12 cellular contexts compared by ENCODE assay signal in the genomic region with DNA sequence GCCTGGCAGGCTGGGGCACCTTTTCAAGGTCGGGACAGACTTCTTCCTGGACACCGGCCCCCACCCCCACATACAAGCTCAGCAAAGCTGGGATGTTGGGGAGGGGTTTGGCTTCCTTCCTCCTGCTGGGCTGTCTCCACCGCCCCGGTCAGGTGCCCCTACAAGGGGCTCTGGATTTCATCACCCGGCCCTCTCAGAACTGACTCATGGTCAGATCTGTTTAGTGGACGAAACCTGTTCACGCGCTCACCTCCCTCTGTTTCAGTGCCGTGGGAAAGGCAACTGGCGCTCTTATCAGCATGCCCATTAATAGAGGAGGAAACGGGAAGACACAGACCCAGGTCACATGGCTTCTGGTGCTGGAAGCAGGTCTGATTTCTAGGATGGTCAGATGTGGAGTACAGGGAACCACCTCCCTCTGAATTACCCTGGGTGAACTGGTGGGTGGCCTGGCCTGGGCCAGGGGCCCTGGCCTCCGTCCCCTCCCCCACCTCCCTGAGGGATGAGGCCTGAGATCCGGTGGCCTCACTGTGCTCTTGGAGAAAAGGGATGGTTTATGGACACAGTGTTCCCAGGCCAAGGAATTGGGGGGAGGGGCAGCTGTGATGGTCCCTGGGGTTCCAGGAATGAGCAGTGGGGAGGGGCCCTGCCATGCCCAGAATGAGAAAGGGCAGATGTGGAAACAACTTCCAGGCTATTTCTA.
DNase-seq lines count a peak whose midpoint lies in the region; TF ChIP-seq lines count a peak whose summit lies in the region.
"Had no signal": no experiment of that assay in that cellular context is flagged by ENCODE, and none has a peak within 500 bp of the region (broad histone marks: within the 10 kb centered on the region; RNA-seq: fewer than 3 reads in every experiment).

No MANE protein-coding gene starts in this region.

- H3K36me3 ChIP-seq in BE2C (peaks cover 14% of the 10 kb centered on the region), iPS-18a (ENCODE audit: control insufficient read depth, low read depth, low read length) (peaks cover 3% of the 10 kb centered on the region), trophoblast cell (ENCODE audit: control insufficient read depth in 1 of 2, insufficient read depth in 2 of 2, low read length in 2 of 2) (peaks cover 36 to 40% of the 10 kb centered on the region in 2 experiments)
- H3K36me3 ChIP-seq: colonic mucosa had no signal

- no CpG with 5 or more reads among the region's 13 CpGs for WGBS in trophoblast cell (ENCODE audit: extremely low coverage, insufficient coverage, insufficient read length)

- peak overlapping the region; percentile 65 for H3K18ac ChIP-seq in trophoblast cell (ENCODE audit: low read length)

- no peak overlapping the region for H3K23ac ChIP-seq in trophoblast cell (ENCODE audit: low read length)

- no peak overlapping the region for H2AK5ac ChIP-seq in trophoblast cell (ENCODE audit: low read length)

- peaks cover 5% of the 10 kb centered on the region for H3K79me2 ChIP-seq in trophoblast cell (ENCODE audit: control insufficient read depth, insufficient read depth, low read length, poor library complexity)

- peak overlapping the region; percentile 80 for H4K91ac ChIP-seq in trophoblast cell (ENCODE audit: low read depth, low read length)

- H2BK12ac ChIP-seq in trophoblast cell (ENCODE audit: low read length): peak overlapping the region; percentile 72

- no peak overlapping the region for H3K4ac ChIP-seq in trophoblast cell (ENCODE audit: low read depth, low read length)

- H3K27me3 ChIP-seq in BE2C (no peaks in the 10 kb centered on the region), iPS-18a (ENCODE audit: control insufficient read depth, insufficient read depth, low read length) (no peaks in the 10 kb centered on the region), trophoblast cell (ENCODE audit: insufficient read depth, low read length) (no peaks in the 10 kb centered on the region)
- H3K27me3 ChIP-seq: colonic mucosa had no signal

- TF ChIP-seq CTCF in BE2C (IDR thresholded peaks at IDR 0.05; ENCODE audit: low read depth, low read length): no peak

- peak overlapping the region; percentile 82 for H2BK120ac ChIP-seq in trophoblast cell (ENCODE audit: insufficient read depth, low read length, poor library complexity)

- peak overlapping the region; percentile 53 for H3K4me2 ChIP-seq in trophoblast cell (ENCODE audit: low read length)
- H3K4me2 ChIP-seq: PC-9 had no signal

- peak overlapping the region; percentile 11 for H3K9ac ChIP-seq in iPS-18a (ENCODE audit: low read length)
- no peak overlapping the region for H3K9ac ChIP-seq in trophoblast cell (ENCODE audit: low read length)

- no peaks in the 10 kb centered on the region for H3K9me3 ChIP-seq in BE2C
- no peaks in the 10 kb centered on the region for H3K9me3 ChIP-seq in iPS-18a (ENCODE audit: control insufficient read depth, low read depth, low read length)
- H3K9me3 ChIP-seq in trophoblast cell (ENCODE audit: insufficient read depth, low read depth, low read length): peaks cover 6% of the 10 kb centered on the region
- H3K9me3 ChIP-seq: colonic mucosa had no signal

- peak overlapping the region; percentile 73 for H4K8ac ChIP-seq in trophoblast cell (ENCODE audit: low read depth, low read length)

- H3K27ac ChIP-seq in caudate nucleus (ENCODE audit: low read depth, low read length): peak overlapping the region; percentile 60
- H3K27ac ChIP-seq in iPS-18a (ENCODE audit: low read length): no peak overlapping the region
- peak overlapping the region; percentile 82 for H3K27ac ChIP-seq in trophoblast cell (ENCODE audit: low read depth, low read length)
- H3K27ac ChIP-seq: colonic mucosa, PC-9 had no signal

- DNase-seq in BE2C (peak; percentile 92), caudate nucleus (lab: John Stamatoyannopoulos, UW) (peak in 1 of 61 donors; percentile 71), trophoblast cell (no peak), T-helper 9 cell (no peak), NCI-H748 (lab: John Stamatoyannopoulos, UW; ENCODE audit: unreplicated experiment) (no peak), NCI-H526 treated with DMSO at 0.1 percent for 48 hours (lab: John Stamatoyannopoulos, UW) (no peak), Ammon's horn (ENCODE audit: low spot score) (no peak)
- DNase-seq: activated CD4-positive, alpha-beta T cell treated with anti-CD3 and anti-CD28 coated beads, Interleukin-2, amount 10 ng/mL, durations not matched to agents 7 days and 5 days; colonic mucosa; naive B cell; PC-9 had no signal

- H3K79me1 ChIP-seq in trophoblast cell (ENCODE audit: low read length): peaks cover 38% of the 10 kb centered on the region

- no peak overlapping the region for H2AFZ ChIP-seq in trophoblast cell (ENCODE audit: insufficient read depth, low read length, poor library complexity)
- H2AFZ ChIP-seq: PC-9 had no signal

- no peak overlapping the region for H4K12ac ChIP-seq in trophoblast cell (ENCODE audit: low read depth, low read length)

- H3K4me1 ChIP-seq in BE2C: peaks cover 46% of the 10 kb centered on the region
- peaks cover 37% of the 10 kb centered on the region for H3K4me1 ChIP-seq in iPS-18a (ENCODE audit: control insufficient read depth, low read depth, low read length)
- peaks cover 61 to 74% of the 10 kb centered on the region in 2 experiments for H3K4me1 ChIP-seq in trophoblast cell (ENCODE audit: control insufficient read depth in 1 of 2, insufficient read depth in 2 of 2, low read length in 2 of 2)

- H3K14ac ChIP-seq in trophoblast cell (ENCODE audit: low read length): no peak overlapping the region

- H2BK5ac ChIP-seq in trophoblast cell (ENCODE audit: low read depth, low read length, poor library complexity): peak overlapping the region; percentile 54

- H3K4me3 ChIP-seq in BE2C (ENCODE audit: low read depth, low read length) (peak overlapping the region; percentile 4; the same call in 1 of the 2 replicates), iPS-18a (ENCODE audit: low read length) (no peak overlapping the region), trophoblast cell (ENCODE audit: low read depth, low read length) (no peak overlapping the region)
- H3K4me3 ChIP-seq: colonic mucosa, PC-9 had no signal
